In the genomic region with DNA sequence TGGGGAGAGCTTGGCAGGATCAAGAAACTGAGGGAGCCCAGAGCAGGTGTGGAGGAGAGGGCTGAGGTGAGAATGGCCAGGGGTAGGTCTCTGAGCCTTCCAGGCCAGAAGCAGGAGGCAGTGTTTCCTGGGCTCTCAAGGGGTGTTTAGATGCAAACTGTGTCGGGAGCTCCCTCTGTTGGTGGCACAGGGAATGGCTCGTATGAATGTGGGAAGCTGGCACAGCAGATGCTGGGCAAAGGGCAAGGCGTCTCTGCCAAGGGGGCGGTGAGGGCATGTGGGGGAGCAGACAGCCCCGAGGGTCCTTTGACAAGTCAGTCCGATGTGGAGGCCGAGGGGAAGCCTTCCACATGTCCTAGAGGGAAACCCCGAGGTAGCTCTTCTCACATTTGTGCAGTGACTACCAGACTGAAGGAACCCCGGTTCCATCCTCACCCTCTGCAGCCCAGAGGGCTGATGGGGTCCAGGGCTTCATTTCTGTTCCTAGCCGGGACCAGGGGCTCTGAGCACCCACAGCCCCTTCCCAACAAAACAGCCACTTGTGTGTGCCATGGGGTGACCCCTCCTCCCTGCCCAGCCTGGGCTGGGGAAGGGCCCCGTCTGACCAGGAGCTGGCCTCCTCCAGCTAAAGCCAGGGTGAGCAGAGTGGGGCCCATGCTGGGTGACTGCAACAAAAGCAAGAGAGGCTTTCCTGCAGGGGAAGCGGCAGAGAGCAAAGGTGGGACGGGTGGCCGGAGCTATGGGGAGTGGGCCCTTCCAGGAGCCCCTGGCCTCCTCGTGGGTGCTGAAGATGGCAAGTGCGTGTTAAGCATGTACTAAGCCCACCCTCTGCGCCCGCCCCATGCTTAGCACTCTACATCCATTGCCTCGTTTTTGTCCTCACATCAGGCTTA, we compare ENCODE assay signal across 8 cellular contexts.
DNase-seq lines count a peak whose midpoint lies in the region; ATAC-seq and TF ChIP-seq lines count a peak whose summit lies in the region.

No MANE protein-coding gene starts in this region.

- peak; percentile 57 to 91 (median 76) for ATAC-seq in natural killer cell
- ATAC-seq in stimulated activated naive B cell treated with anti-CD40 and anti-IgM and Interleukin-4, amounts not matched to agents 10 μg/mL and 1 μg/mL and 100 μg/mL, for 72 hours (replicated peaks), result peak; percentile 73 to 78
- no peak for ATAC-seq in HG02938 (IDR thresholded peaks at IDR 0.05; ENCODE audit: unreplicated experiment)

- H3K27ac Mint-ChIP-seq in natural killer cell, result no peak overlapping the region
- no peak overlapping the region for H3K27ac Mint-ChIP-seq in stimulated activated naive B cell treated with anti-CD40 and anti-IgM and Interleukin-4, amounts not matched to agents 10 μg/mL and 1 μg/mL and 100 μg/mL, for 72 hours

- H3K27ac ChIP-seq in esophagus muscularis mucosa (replicated peaks in 1 of 4), result no peak overlapping the region

- peaks cover 17 to 18% of the 10 kb centered on the region in 2 donors for H3K27me3 Mint-ChIP-seq in natural killer cell (ENCODE audit: low read depth in 2 of 2)
- H3K27me3 Mint-ChIP-seq in stimulated activated naive B cell treated with anti-CD40 and anti-IgM and Interleukin-4, amounts not matched to agents 10 μg/mL and 1 μg/mL and 100 μg/mL, for 72 hours, result no peaks in the 10 kb centered on the region

- TF ChIP-seq POLR2A in esophagus muscularis mucosa (IDR thresholded peaks at IDR 0.05; ENCODE audit: low read depth), result no peak

- 51% methylated on average over 18 of the region's 19 CpGs for WGBS in esophagus muscularis mucosa

- H3K4me1 Mint-ChIP-seq in natural killer cell, result peaks cover 13 to 17% of the 10 kb centered on the region in 2 donors
- peaks cover 2 to 4% of the 10 kb centered on the region in 2 donors for H3K4me1 Mint-ChIP-seq in stimulated activated naive B cell treated with anti-CD40 and anti-IgM and Interleukin-4, amounts not matched to agents 10 μg/mL and 1 μg/mL and 100 μg/mL, for 72 hours

- no peaks in the 10 kb centered on the region for H3K36me3 ChIP-seq in esophagus muscularis mucosa

- no peak for TF ChIP-seq EP300 in esophagus muscularis mucosa (IDR thresholded peaks at IDR 0.05)

- TF ChIP-seq CTCF in esophagus muscularis mucosa (IDR thresholded peaks at IDR 0.05) (peak; percentile 88 to 97 (median 94)), natural killer cell (IDR thresholded peaks at IDR 0.05) (peak; percentile 90)

- H3K36me3 Mint-ChIP-seq in natural killer cell, result no peaks in the 10 kb centered on the region
- no peaks in the 10 kb centered on the region for H3K36me3 Mint-ChIP-seq in stimulated activated naive B cell treated with anti-CD40 and anti-IgM and Interleukin-4, amounts not matched to agents 10 μg/mL and 1 μg/mL and 100 μg/mL, for 72 hours

- DNase-seq in EH (ENCODE audit: low read depth), result peak; percentile 80
- DNase-seq in HPDE6-E6E7 (ENCODE audit: extremely low spot score), result peak; percentile 78
- DNase-seq in OCI-M1 (lab: John Stamatoyannopoulos, UW), result peak; percentile 61
- peak; percentile 69 for DNase-seq in activated T-cell treated with anti-CD3 and anti-CD28 coated beads for 24 hours (ENCODE audit: low read depth)
- DNase-seq in esophagus muscularis mucosa (ENCODE audit: extremely low spot score), result peak; percentile 95
- peak; percentile 70 for DNase-seq in natural killer cell
- peak; percentile 61 for DNase-seq in stimulated activated naive B cell treated with anti-CD40 and anti-IgM and Interleukin-4, amounts not matched to agents 10 μg/mL and 1 μg/mL and 100 μg/mL, for 72 hours

- H3K4me1 ChIP-seq in esophagus muscularis mucosa, result peaks cover 13 to 33% (median 21%) of the 10 kb centered on the region in 4 donors

- H3K9me3 Mint-ChIP-seq in natural killer cell, result no peaks in the 10 kb centered on the region
- no peaks in the 10 kb centered on the region for H3K9me3 Mint-ChIP-seq in stimulated activated naive B cell treated with anti-CD40 and anti-IgM and Interleukin-4, amounts not matched to agents 10 μg/mL and 1 μg/mL and 100 μg/mL, for 72 hours

- H3K27me3 ChIP-seq in esophagus muscularis mucosa, result no peaks in the 10 kb centered on the region

- peaks cover 0 to 9% (median 4%) of the 10 kb centered on the region in 4 donors for H3K9me3 ChIP-seq in esophagus muscularis mucosa

- H3K4me3 ChIP-seq in esophagus muscularis mucosa, result no peak overlapping the region

- H3K4me3 Mint-ChIP-seq in natural killer cell, result no peak overlapping the region
- no peak overlapping the region for H3K4me3 Mint-ChIP-seq in stimulated activated naive B cell treated with anti-CD40 and anti-IgM and Interleukin-4, amounts not matched to agents 10 μg/mL and 1 μg/mL and 100 μg/mL, for 72 hours

- intact Hi-C loops in esophagus muscularis mucosa (cut with DNase I), result loop anchor here (1.0 to 10.0 kb wide), 2 partner anchors 382 to 586 kb away; no protein-coding TSS in a partner anchor
- intact Hi-C loops in natural killer cell (cut with micrococcal nuclease), result loop anchor here (1.0 kb wide), 2 partner anchors 382 to 582 kb away; no protein-coding TSS in a partner anchor
